ENCODE assay signal across 17 cellular contexts in the genomic region with DNA sequence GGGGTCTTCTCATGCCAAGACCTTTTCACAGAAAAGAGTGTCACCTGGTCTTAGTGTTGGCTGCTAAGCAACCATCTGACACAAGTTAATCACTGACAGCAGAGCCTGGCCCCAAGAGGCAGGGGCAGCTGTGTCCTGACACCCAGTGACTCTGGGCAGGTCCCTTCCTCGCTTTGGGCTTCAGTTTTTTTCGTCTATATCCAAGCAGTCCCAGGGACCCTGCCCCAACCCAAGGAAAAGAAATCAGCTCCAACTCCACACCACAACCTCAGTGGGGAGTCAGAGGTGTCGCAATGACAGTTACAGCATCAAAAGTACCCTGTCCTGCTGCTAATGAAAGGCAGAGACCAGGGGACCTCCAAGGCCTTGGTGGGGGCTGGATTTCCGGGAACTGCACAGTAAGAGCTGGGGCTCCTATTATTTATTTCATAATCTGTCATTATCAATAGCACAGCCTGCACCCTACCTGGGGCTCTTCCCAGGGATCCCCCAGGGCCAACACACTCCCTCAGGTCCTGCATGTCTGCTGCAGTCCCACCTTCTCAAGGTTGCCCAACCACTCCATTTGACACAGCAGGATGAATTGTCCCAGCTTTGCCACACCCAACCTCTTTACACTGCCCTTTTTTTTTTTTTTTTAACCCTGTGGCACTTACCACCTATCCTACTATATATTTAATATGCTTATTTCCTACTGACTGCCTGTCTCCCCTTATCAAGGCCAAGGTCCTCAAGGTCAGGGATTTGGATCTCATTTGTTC.
"Had no signal": no experiment of that assay in that cellular context is flagged by ENCODE, and none has a peak within 500 bp of the region (broad histone marks: within the 10 kb centered on the region; RNA-seq: fewer than 3 reads in every experiment).

No MANE protein-coding gene starts in this region.

- ATAC-seq: activated naive CD4-positive, alpha-beta T cell treated with anti-CD3 and anti-CD28 coated beads, Interleukin-2, amount 50 U/mL, for 72 hours; body of pancreas; left cardiac atrium; stimulated activated naive CD8-positive, alpha-beta T cell treated with anti-CD3 and anti-CD28 coated beads, Interleukin-15, amount 100 ng/mL, for 72 hours; WTC11 had no signal

- H3K27ac ChIP-seq: body of pancreas, thoracic aorta had no signal

- DNase-seq: activated CD4-positive, alpha-beta T cell treated with anti-CD3 and anti-CD28 coated beads, Interleukin-2, amount 10 ng/mL, durations not matched to agents 7 days and 5 days; activated effector memory CD4-positive, alpha-beta T cell treated with anti-CD3 and anti-CD28 coated beads, Interleukin-2, amount 50 U/mL, for 16 hours; activated T-cell treated with anti-CD3 and anti-CD28 coated beads, Interleukin-2, amount 50 U/mL, for 24 hours; amniotic stem cell; body of pancreas; central memory CD4-positive, alpha-beta T cell; dermis blood vessel endothelial cell; erythroblast; left cardiac atrium; nephron progenitor cell; SK-N-SH; stimulated activated CD4-positive, alpha-beta T cell treated with anti-CD3 and anti-CD28 coated beads, Interleukin-4, amount 100 ng/mL, for 4 hours; stimulated activated naive CD8-positive, alpha-beta T cell treated with anti-CD3 and anti-CD28 coated beads, Interleukin-15, amount 100 ng/mL, for 72 hours; T-helper 1 cell had no signal

- H3K9me3 ChIP-seq: body of pancreas, SK-N-SH, thoracic aorta had no signal

- H3K4me2 ChIP-seq: SK-N-SH had no signal

- H3K27me3 ChIP-seq: body of pancreas had no signal

- H3K9me2 ChIP-seq: SK-N-SH had no signal

- H3K4me3 ChIP-seq: body of pancreas, thoracic aorta had no signal
